Comparison of ENCODE assay signal across 10 cellular contexts in the genomic region with DNA sequence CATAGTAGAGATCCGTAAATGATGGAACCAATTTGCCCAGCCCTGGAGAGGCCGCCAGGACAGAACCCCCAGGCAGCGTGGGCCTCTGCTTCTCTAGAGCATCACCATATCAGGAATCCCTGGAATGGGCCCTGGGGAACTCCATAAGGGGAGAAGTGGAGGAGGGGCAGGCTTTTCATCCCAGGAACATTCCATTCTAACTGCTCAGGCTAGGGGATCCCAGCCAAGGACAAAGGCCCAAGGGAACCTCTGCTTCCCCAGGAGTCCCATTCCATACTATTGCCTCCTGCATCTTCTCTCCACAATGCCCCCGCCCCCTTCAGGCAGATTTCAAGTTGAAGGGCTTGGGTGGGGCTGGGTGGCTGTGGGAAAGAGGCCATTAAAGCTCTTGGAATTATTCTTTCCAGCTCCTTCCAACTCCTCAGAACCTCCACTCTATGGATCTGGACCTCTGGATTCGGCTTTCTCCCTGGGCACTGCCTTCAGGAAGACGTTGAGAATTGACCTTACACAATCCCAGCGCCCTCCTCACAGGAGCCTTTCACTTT. TPM values are rescaled to one million over a fixed set of nuclear protein-coding genes. Genes with fewer than 3 reads are reported as not detected.
DNase-seq lines count a peak whose midpoint lies in the region; ATAC-seq and TF ChIP-seq lines count a peak whose summit lies in the region.
"Had no signal": no experiment of that assay in that cellular context is flagged by ENCODE, and none has a peak within 500 bp of the region (broad histone marks: within the 10 kb centered on the region; RNA-seq: fewer than 3 reads in every experiment).

No MANE protein-coding gene starts in this region.

- no peak overlapping the region for H3K4me3 ChIP-seq in epithelial cell of proximal tubule (ENCODE audit: low read depth, low read length)

- no peaks in the 10 kb centered on the region for H3K9me3 Mint-ChIP-seq in mesothelial cell of epicardium
- H3K9me3 Mint-ChIP-seq: naive B cell had no signal

- TF ChIP-seq CTCF in epithelial cell of proximal tubule (conservative IDR thresholded peaks at IDR 0.05; ENCODE audit: low read depth, low read length) = no peak
- TF ChIP-seq CTCF in mesothelial cell of epicardium (IDR thresholded peaks at IDR 0.05; ENCODE audit: unreplicated experiment) = no peak

- no peak for ATAC-seq in GM18858 (IDR thresholded peaks at IDR 0.05; ENCODE audit: unreplicated experiment)
- ATAC-seq: activated CD4-positive, alpha-beta T cell treated with anti-CD3 and anti-CD28 coated beads for 36 hours had no signal

- H3K27ac Mint-ChIP-seq in mesothelial cell of epicardium = peak overlapping the region; percentile 95
- H3K27ac Mint-ChIP-seq: activated CD4-positive, alpha-beta T cell treated with anti-CD3 and anti-CD28 coated beads for 36 hours; naive B cell had no signal

- H3K27me3 Mint-ChIP-seq in mesothelial cell of epicardium (ENCODE audit: low read depth) = peaks cover 21% of the 10 kb centered on the region

- DNase-seq in A172 (ENCODE audit: low spot score) (peak; percentile 96), LoVo (ENCODE audit: low spot score) (peak; percentile 40), epithelial cell of proximal tubule (ENCODE audit: low read depth) (peak; percentile 89), mesothelial cell of epicardium (ENCODE audit: low spot score in 2 of 2, unreplicated experiment in 2 of 2) (peak in 1 of 2 experiments; percentile 49), medulla oblongata (ENCODE audit: extremely low spot score) (no peak), RKO (ENCODE audit: low spot score) (no peak)
- no peak for DNase-seq in central memory CD4-positive, alpha-beta T cell
- DNase-seq: activated CD4-positive, alpha-beta T cell treated with anti-CD3 and anti-CD28 coated beads for 36 hours; naive B cell had no signal

- H3K4me3 Mint-ChIP-seq in mesothelial cell of epicardium = no peak overlapping the region
- H3K4me3 Mint-ChIP-seq: activated CD4-positive, alpha-beta T cell treated with anti-CD3 and anti-CD28 coated beads for 36 hours had no signal

- H3K36me3 Mint-ChIP-seq in mesothelial cell of epicardium = no peaks in the 10 kb centered on the region
- H3K36me3 Mint-ChIP-seq: naive B cell had no signal

- peaks cover 74% of the 10 kb centered on the region for H3K4me1 Mint-ChIP-seq in mesothelial cell of epicardium

RNA-seq across cellular contexts. Expression of a gene that starts 6.0 kb away (rescaled TPM):
- 19.3 and 23.9 TPM in 2 replicates for total RNA-seq in A172 (2014; rRNA removed; shearing (Covaris generic))
- total RNA-seq in epithelial cell of proximal tubule (89.9 and 159 TPM in 2 replicates), mesothelial cell of epicardium (27.9 to 29.3 TPM (median 28.7 TPM) in 3 replicates)

RNA-seq across cellular contexts. Expression of a gene that starts 13.1 kb away (rescaled TPM):
- 15.9 and 25.8 TPM in 2 replicates for total RNA-seq in A172 (2014; rRNA removed; shearing (Covaris generic))
- total RNA-seq in epithelial cell of proximal tubule = 3.9 and 14.5 TPM in 2 replicates
- 3.3 to 4.3 TPM (median 3.4 TPM) in 3 replicates for total RNA-seq in mesothelial cell of epicardium
- total RNA-seq: activated CD4-positive, alpha-beta T cell treated with anti-CD3 and anti-CD28 coated beads for 36 hours had no signal

RNA-seq across cellular contexts. Expression of a gene that starts 39.2 kb away (rescaled TPM):
- not detected in 2 replicates for total RNA-seq in A172 (2014; rRNA removed; shearing (Covaris generic))
- total RNA-seq in epithelial cell of proximal tubule (8.3 and 10.0 TPM in 2 replicates), mesothelial cell of epicardium (11.9 to 12.9 TPM (median 12.7 TPM) in 3 replicates)

Comparison
In these comparisons a context has a peak if more than half of its experiments do, and no peak if none do; other contexts are left out.
1. DNase-seq: peak in A172 (single experiment), LoVo (single experiment) and epithelial cell of proximal tubule (single experiment); none in medulla oblongata (single experiment), RKO (single experiment) and central memory CD4-positive, alpha-beta T cell (single experiment).